In genomic region chr18:48948112-48949050, GRCh38 we compare ENCODE assay signal across 8 cellular contexts. TPM values are rescaled to one million over a fixed set of nuclear protein-coding genes. Genes with fewer than 3 reads are reported as not detected.
DNase-seq lines count a peak whose midpoint lies in the region; ATAC-seq and TF ChIP-seq lines count a peak whose summit lies in the region.

No MANE protein-coding gene starts in this region.

- H3K4me3 Mint-ChIP-seq in activated T-helper 1 cell treated with anti-CD3 and anti-CD28 coated beads, Interleukin-12 subunit alpha, Interleukin-12 subunit beta, Interleukin-2, Interleukin-4 antibody, amounts not matched to agents 30 ng/mL and 10 ng/mL and 1 ng/mL, durations not matched to agents 14 hours and 24 hours and 36 hours = peak overlapping the region; percentile 99
- H3K4me3 Mint-ChIP-seq in nephron progenitor cell = peak overlapping the region; percentile 99

- H3K4me1 Mint-ChIP-seq in activated T-helper 1 cell treated with anti-CD3 and anti-CD28 coated beads, Interleukin-12 subunit alpha, Interleukin-12 subunit beta, Interleukin-2, Interleukin-4 antibody, amounts not matched to agents 30 ng/mL and 10 ng/mL and 1 ng/mL, durations not matched to agents 14 hours and 24 hours and 36 hours (ENCODE audit: low read depth) = peaks cover 60% of the 10 kb centered on the region
- peaks cover 55% of the 10 kb centered on the region for H3K4me1 Mint-ChIP-seq in nephron progenitor cell

- peaks cover 9% of the 10 kb centered on the region for H3K27me3 Mint-ChIP-seq in activated T-helper 1 cell treated with anti-CD3 and anti-CD28 coated beads, Interleukin-12 subunit alpha, Interleukin-12 subunit beta, Interleukin-2, Interleukin-4 antibody, amounts not matched to agents 30 ng/mL and 10 ng/mL and 1 ng/mL, durations not matched to agents 14 hours and 24 hours and 36 hours (ENCODE audit: insufficient read depth)
- H3K27me3 Mint-ChIP-seq in nephron progenitor cell (ENCODE audit: low read depth, poor library complexity) = no peaks in the 10 kb centered on the region

- ATAC-seq in HG02885 (IDR thresholded peaks at IDR 0.05; ENCODE audit: poor library complexity, unreplicated experiment) = no peak
- ATAC-seq in HG03139 (IDR thresholded peaks at IDR 0.05; ENCODE audit: unreplicated experiment) = no peak

- H3K27ac Mint-ChIP-seq in activated T-helper 1 cell treated with anti-CD3 and anti-CD28 coated beads, Interleukin-12 subunit alpha, Interleukin-12 subunit beta, Interleukin-2, Interleukin-4 antibody, amounts not matched to agents 30 ng/mL and 10 ng/mL and 1 ng/mL, durations not matched to agents 14 hours and 24 hours and 36 hours = peak overlapping the region; percentile 93
- peak overlapping the region; percentile 96 for H3K27ac Mint-ChIP-seq in nephron progenitor cell

- no peak for TF ChIP-seq CTCF in nephron progenitor cell (IDR thresholded peaks at IDR 0.05)

- DNase-seq in activated T-cell treated with anti-CD3 and anti-CD28 coated beads for 1 hour (ENCODE audit: low read depth) (peak; percentile 44), activated T-cell treated with anti-CD3 and anti-CD28 coated beads for 4 hours (no peak), NCI-H2227 treated with DMSO at 0.1 percent for 48 hours (lab: John Stamatoyannopoulos, UW) (peak; percentile 52), fibroblast of peridontal ligament (ENCODE audit: extremely low read depth) (peak; percentile 84), nephron progenitor cell (peak; percentile 75)
- DNase-seq in activated T-helper 1 cell treated with anti-CD3 and anti-CD28 coated beads, Interleukin-12 subunit alpha, Interleukin-12 subunit beta, Interleukin-2, Interleukin-4 antibody, amounts not matched to agents 30 ng/mL and 10 ng/mL and 1 ng/mL, durations not matched to agents 14 hours and 24 hours and 36 hours (ENCODE audit: low spot score) = peak; percentile 29

- intact Hi-C loops in activated T-helper 1 cell treated with anti-CD3 and anti-CD28 coated beads, Interleukin-12 subunit alpha, Interleukin-12 subunit beta, Interleukin-2, Interleukin-4 antibody, amounts not matched to agents 30 ng/mL and 10 ng/mL and 1 ng/mL, durations not matched to agents 14 hours and 24 hours and 36 hours (cut with micrococcal nuclease) = loop anchor here (1.0 to 10.0 kb wide), 6 partner anchors 7 to 1336 kb away; partner anchors contain the start of genes ACAA2, CXXC1 and MBD1

- peaks cover 58% of the 10 kb centered on the region for H3K36me3 Mint-ChIP-seq in activated T-helper 1 cell treated with anti-CD3 and anti-CD28 coated beads, Interleukin-12 subunit alpha, Interleukin-12 subunit beta, Interleukin-2, Interleukin-4 antibody, amounts not matched to agents 30 ng/mL and 10 ng/mL and 1 ng/mL, durations not matched to agents 14 hours and 24 hours and 36 hours (ENCODE audit: low read depth)
- H3K36me3 Mint-ChIP-seq in nephron progenitor cell (ENCODE audit: low read depth) = peaks cover 21% of the 10 kb centered on the region

- no peaks in the 10 kb centered on the region for H3K9me3 Mint-ChIP-seq in activated T-helper 1 cell treated with anti-CD3 and anti-CD28 coated beads, Interleukin-12 subunit alpha, Interleukin-12 subunit beta, Interleukin-2, Interleukin-4 antibody, amounts not matched to agents 30 ng/mL and 10 ng/mL and 1 ng/mL, durations not matched to agents 14 hours and 24 hours and 36 hours
- no peaks in the 10 kb centered on the region for H3K9me3 Mint-ChIP-seq in nephron progenitor cell

RNA-seq across cellular contexts. Expression of gene SMAD7, which starts 2.4 kb away (rescaled TPM):
- total RNA-seq in activated T-helper 1 cell treated with anti-CD3 and anti-CD28 coated beads, Interleukin-12 subunit alpha, Interleukin-12 subunit beta, Interleukin-2, Interleukin-4 antibody, amounts not matched to agents 30 ng/mL and 10 ng/mL and 1 ng/mL, durations not matched to agents 14 hours and 24 hours and 36 hours = 26.7 and 26.8 TPM in 2 replicates
